ENCODE assay signal across 9 cellular contexts in genomic region chr4:6991771-6992557, GRCh38. TPM values are rescaled to one million over a fixed set of nuclear protein-coding genes. Genes with fewer than 3 reads are reported as not detected.
A peak's percentile ranks its signal among the peaks of the same experiment; 100 is the strongest.
DNase-seq lines count a peak whose midpoint lies in the region; ATAC-seq and TF ChIP-seq lines count a peak whose summit lies in the region.
"Had no signal": no experiment of that assay in that cellular context is flagged by ENCODE, and none has a peak within 500 bp of the region (broad histone marks: within the 10 kb centered on the region; RNA-seq: fewer than 3 reads in every experiment).

No MANE protein-coding gene starts in this region.

- H3K36me3 Mint-ChIP-seq in T-helper 17 cell (ENCODE audit: low read depth) (no peaks in the 10 kb centered on the region), GM23338 (ENCODE audit: low read depth) (peaks cover 40% of the 10 kb centered on the region)
- H3K36me3 Mint-ChIP-seq in stimulated activated effector memory CD8-positive, alpha-beta T cell treated with anti-CD3 and anti-CD28 coated beads, Interleukin-12 subunit alpha, Interleukin-12 subunit beta, amount 100 ng/mL, for 72 hours = peaks cover 53% of the 10 kb centered on the region

- ATAC-seq in T-helper 17 cell (no peak), GM23338 (no peak)
- ATAC-seq in stimulated activated effector memory CD8-positive, alpha-beta T cell treated with anti-CD3 and anti-CD28 coated beads, Interleukin-12 subunit alpha, Interleukin-12 subunit beta, amount 100 ng/mL, for 72 hours = no peak

- no peak overlapping the region for H3K4me2 ChIP-seq in GM23338

- H3K27me3 Mint-ChIP-seq in T-helper 17 cell = no peaks in the 10 kb centered on the region
- H3K27me3 Mint-ChIP-seq in GM23338 (ENCODE audit: insufficient read depth, low read depth, poor library complexity) = peaks cover 6% of the 10 kb centered on the region

- no peaks in the 10 kb centered on the region for H3K9me3 Mint-ChIP-seq in stimulated activated effector memory CD8-positive, alpha-beta T cell treated with anti-CD3 and anti-CD28 coated beads, Interleukin-12 subunit alpha, Interleukin-12 subunit beta, amount 100 ng/mL, for 72 hours
- H3K9me3 Mint-ChIP-seq in GM23338 = no peaks in the 10 kb centered on the region

- H3K4me1 Mint-ChIP-seq in T-helper 17 cell (peaks cover 35% of the 10 kb centered on the region), GM23338 (peaks cover 41% of the 10 kb centered on the region)
- H3K4me1 Mint-ChIP-seq in stimulated activated effector memory CD8-positive, alpha-beta T cell treated with anti-CD3 and anti-CD28 coated beads, Interleukin-12 subunit alpha, Interleukin-12 subunit beta, amount 100 ng/mL, for 72 hours = peaks cover 52% of the 10 kb centered on the region

- no peaks in the 10 kb centered on the region for H3K9me2 ChIP-seq in GM23338 (ENCODE audit: insufficient read depth)

- no peak for TF ChIP-seq CTCF in GM23338 (conservative IDR thresholded peaks at IDR 0.05; ENCODE audit: low read depth in 2 of 2)

- no peak overlapping the region for H3K4me3 ChIP-seq in GM23338
- H3K4me3 ChIP-seq: Peyer's patch had no signal

- no peaks in the 10 kb centered on the region for H3K27me3 ChIP-seq in GM23338 (ENCODE audit: insufficient read depth)
- H3K27me3 ChIP-seq: Peyer's patch had no signal

- no peak overlapping the region for H2AFZ ChIP-seq in GM23338

- H3K27ac ChIP-seq in GM23338 (ENCODE audit: low read depth) = no peak overlapping the region

- peaks cover 20% of the 10 kb centered on the region for H3K36me3 ChIP-seq in GM23338 (ENCODE audit: insufficient read depth)

- H3K27ac Mint-ChIP-seq in T-helper 17 cell (peak overlapping the region; percentile 3), GM23338 (no peak overlapping the region)
- H3K27ac Mint-ChIP-seq in stimulated activated effector memory CD8-positive, alpha-beta T cell treated with anti-CD3 and anti-CD28 coated beads, Interleukin-12 subunit alpha, Interleukin-12 subunit beta, amount 100 ng/mL, for 72 hours = peak overlapping the region; percentile 52

- H3F3A ChIP-seq in GM23338 (replicated peaks; ENCODE audit: low read depth) = 0 out of 2 replicates have a peak, but pooled peaks cover 4% of the 10 kb centered on the region

- H3K4me1 ChIP-seq in GM23338 (ENCODE audit: insufficient read depth) = peaks cover 19% of the 10 kb centered on the region

- H3K4me3 Mint-ChIP-seq in T-helper 17 cell (peak overlapping the region; percentile 63), GM23338 (no peak overlapping the region)
- no peak overlapping the region for H3K4me3 Mint-ChIP-seq in stimulated activated effector memory CD8-positive, alpha-beta T cell treated with anti-CD3 and anti-CD28 coated beads, Interleukin-12 subunit alpha, Interleukin-12 subunit beta, amount 100 ng/mL, for 72 hours

- H4K20me1 ChIP-seq in GM23338 (replicated peaks; ENCODE audit: insufficient read depth) = peaks cover 35% of the 10 kb centered on the region

- peak; percentile 29 for DNase-seq in NCI-H2196 (lab: John Stamatoyannopoulos, UW; ENCODE audit: unreplicated experiment)
- no peak for DNase-seq in NCI-H2196 treated with DMSO at 0.1 percent for 48 hours (lab: John Stamatoyannopoulos, UW; ENCODE audit: unreplicated experiment)
- no peak for DNase-seq in T-helper 17 cell
- DNase-seq in fibroblast of the conjunctiva (ENCODE audit: low read depth) = peak; percentile 72
- DNase-seq in stimulated activated effector memory CD8-positive, alpha-beta T cell treated with anti-CD3 and anti-CD28 coated beads, Interleukin-12 subunit alpha, Interleukin-12 subunit beta, amount 100 ng/mL, for 72 hours (ENCODE audit: low spot score in 2 of 2) = no peak
- no peak for DNase-seq in GM23338 (ENCODE audit: low spot score)
- DNase-seq in NCI-H1092 treated with DMSO at 0.1 percent for 48 hours (lab: John Stamatoyannopoulos, UW) = no peak
- DNase-seq in NCI-H1417 (lab: John Stamatoyannopoulos, UW) = no peak

- no peaks in the 10 kb centered on the region for H3K9me3 ChIP-seq in T-helper 17 cell (ENCODE audit: control insufficient read depth, low read length, poor library complexity, severe bottlenecking)
- H3K9me3 ChIP-seq: Peyer's patch had no signal

- peaks cover 68% of the 10 kb centered on the region for H3K79me2 ChIP-seq in GM23338 (replicated peaks; ENCODE audit: insufficient read depth)

TF ChIP-seq in GM23338, 12 proteins besides CTCF, POLR2A, EP300 and RAD21 (continues in another document):
- no peak for TF ChIP-seq ZNF331 (CRISPR knock-in tag; IDR thresholded peaks at IDR 0.05; ENCODE audit: low read depth)
- no peak for TF ChIP-seq ZNF114 (CRISPR knock-in tag; IDR thresholded peaks at IDR 0.05)
- TF ChIP-seq ZNF462 (CRISPR knock-in tag; IDR thresholded peaks at IDR 0.05) = no peak
- no peak for TF ChIP-seq JUNB (IDR thresholded peaks at IDR 0.05; ENCODE audit: unreplicated experiment)
- TF ChIP-seq EZH2phosphoT487 (IDR thresholded peaks at IDR 0.05; ENCODE audit: unreplicated experiment) = no peak

RNA-seq across cellular contexts. Expression of gene TADA2B, which starts 51.2 kb away (rescaled TPM):
- total RNA-seq in T-helper 17 cell = 10 to 100 TPM; 31.8 to 40.9 TPM
- total RNA-seq in GM23338 (2014; rRNA removed; shearing (Covaris generic)) = 11.4 and 12.0 TPM in 2 replicates
- polyA plus RNA-seq in GM23338 (2016; fragmentation: Nextera tagmentation; extraction: Ambion mirVana) = 3.0 and 3.6 TPM in 2 replicates

Comparison
In these comparisons a context has a peak if more than half of its experiments do, and no peak if none do; other contexts are left out.
1. DNase-seq: peak in NCI-H2196 (single experiment) and fibroblast of the conjunctiva (single experiment); none in NCI-H2196 treated with DMSO at 0.1 percent for 48 hours (single experiment), T-helper 17 cell (0 of 3), stimulated activated effector memory CD8-positive, alpha-beta T cell treated with anti-CD3 and anti-CD28 coated beads, Interleukin-12 subunit alpha, Interleukin-12 subunit beta, amount 100 ng/mL, for 72 hours (0 of 2), GM23338 (single experiment), NCI-H1092 treated with DMSO at 0.1 percent for 48 hours (single experiment) and NCI-H1417 (0 of 3).